1 cellular context compared by ENCODE assay signal in genomic region chr20:56360133-56360898, GRCh38.
TF ChIP-seq lines count a peak whose summit lies in the region.

No MANE protein-coding gene starts in this region.

TF ChIP-seq in H1, 55 proteins besides CTCF, POLR2A, EP300 and RAD21:
- TF ChIP-seq CHD7 (IDR thresholded peaks at IDR 0.05; ENCODE audit: insufficient replicate concordance, low read length) (no peak), TEAD4 (IDR thresholded peaks at IDR 0.05; ENCODE audit: low read depth, low read length) (no peak), BCL11A (IDR thresholded peaks at IDR 0.05; ENCODE audit: low read depth in 2 of 2, low read length in 2 of 2) (no peak), BRCA1 (IDR thresholded peaks at IDR 0.05; ENCODE audit: low read depth, low read length) (no peak), FOSL1 (IDR thresholded peaks at IDR 0.05; ENCODE audit: insufficient read depth, low read depth, low read length) (no peak), TAF1 (IDR thresholded peaks at IDR 0.05; ENCODE audit: low read depth, low read length) (no peak), NRF1 (IDR thresholded peaks at IDR 0.05; ENCODE audit: low read depth, low read length) (no peak), RFX5 (IDR thresholded peaks at IDR 0.05; ENCODE audit: borderline replicate concordance, low read depth, low read length) (no peak), SAP30 (IDR thresholded peaks at IDR 0.05; ENCODE audit: insufficient read depth, insufficient replicate concordance, low read length) (no peak), HDAC6 (IDR thresholded peaks at IDR 0.05; ENCODE audit: low read depth, low read length) (no peak), EGR1 (IDR thresholded peaks at IDR 0.05; ENCODE audit: borderline replicate concordance, low read depth, low read length) (no peak), CHD2 (IDR thresholded peaks at IDR 0.05; ENCODE audit: low read length) (no peak), CTBP2 (IDR thresholded peaks at IDR 0.05; ENCODE audit: borderline replicate concordance, insufficient read depth, insufficient read length, low read length) (no peak), SIRT6 (IDR thresholded peaks at IDR 0.05; ENCODE audit: low read length) (no peak), JUND (IDR thresholded peaks at IDR 0.05; ENCODE audit: low read length) (no peak)
